Comparison of ENCODE assay signal across 14 cellular contexts in the genomic region with DNA sequence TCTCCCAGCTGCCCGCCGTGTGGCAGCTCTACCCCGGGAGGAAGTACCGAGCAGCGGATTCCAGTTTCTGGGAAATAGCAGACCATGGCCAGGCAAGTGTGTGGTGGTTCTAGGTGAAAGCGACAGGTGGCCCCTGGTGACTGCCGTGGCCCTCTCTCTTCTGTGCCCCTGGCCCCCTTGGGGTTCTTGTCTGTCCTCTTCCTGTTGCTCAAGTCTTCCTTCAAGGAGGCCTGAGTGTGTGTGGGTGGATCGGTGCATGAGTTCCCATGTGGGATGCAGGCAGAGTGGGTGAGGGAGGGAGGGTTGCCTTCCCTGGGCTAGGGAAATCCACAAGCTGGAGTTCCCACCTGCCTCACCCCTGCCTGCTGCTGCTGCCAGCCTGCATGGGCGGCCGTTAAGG. TPM values are rescaled to one million over a fixed set of nuclear protein-coding genes. Genes with fewer than 3 reads are reported as not detected.
A peak's percentile ranks its signal among the peaks of the same experiment; 100 is the strongest.
DNase-seq lines count a peak whose midpoint lies in the region; ATAC-seq and TF ChIP-seq lines count a peak whose summit lies in the region.
"Had no signal": no experiment of that assay in that cellular context is flagged by ENCODE, and none has a peak within 500 bp of the region (broad histone marks: within the 10 kb centered on the region; RNA-seq: fewer than 3 reads in every experiment).

No MANE protein-coding gene starts in this region.

- no peak overlapping the region for H2BK12ac ChIP-seq in neuronal stem cell (ENCODE audit: low read length)

- peak overlapping the region; percentile 71 for H2BK15ac ChIP-seq in neuronal stem cell (ENCODE audit: low read length)

- WGBS in neuronal stem cell (ENCODE audit: extremely low coverage in 2 of 2, insufficient read length in 2 of 2, insufficient replicate concordance in 1 of 2), 2 donors = no CpG with 5 or more reads among the region's 10 CpGs

- H3K27me3 ChIP-seq in BLaER1 treated with 17β-estradiol and CSF1 and Interleukin-3, amounts not matched to agents 10 nM and 100 nM = no peaks in the 10 kb centered on the region; a peak in 1 of 22 replicates
- peaks cover 0 to 4% (median 0%) of the 10 kb centered on the region in 3 experiments for H3K27me3 ChIP-seq in neuronal stem cell (ENCODE audit: control insufficient read depth in 3 of 3, insufficient read depth in 3 of 3, low read depth in 1 of 3, low read length in 3 of 3)
- no peaks in the 10 kb centered on the region for H3K27me3 ChIP-seq in CD8-positive, alpha-beta T cell (ENCODE audit: insufficient read depth, low read length)

- H3K27me3 Mint-ChIP-seq in CD8-positive, alpha-beta T cell (ENCODE audit: low read depth) = peaks cover 22% of the 10 kb centered on the region

- H3K14ac ChIP-seq in neuronal stem cell (ENCODE audit: low read length) = peak overlapping the region; percentile 66

- no peak overlapping the region for H3K23ac ChIP-seq in neuronal stem cell (ENCODE audit: low read depth, low read length, poor library complexity)

- H3K4me2 ChIP-seq in BLaER1 treated with 17β-estradiol and CSF1 and Interleukin-3, amounts not matched to agents 10 nM and 100 nM = peak overlapping the region in 9 of 11 experiments; percentile 33 to 93 (median 85); a peak in 18 of 22 replicates
- no peak overlapping the region for H3K4me2 ChIP-seq in neuronal stem cell (ENCODE audit: insufficient read depth, low read length, poor library complexity, severe bottlenecking)
- H3K4me2 ChIP-seq: A549 had no signal

- no peak for TF ChIP-seq CTCF in CD8-positive, alpha-beta T cell (IDR thresholded peaks at IDR 0.05)

- H3K27ac Mint-ChIP-seq in CD8-positive, alpha-beta T cell = no peak overlapping the region
- H3K27ac Mint-ChIP-seq: CD4-positive, CD25-positive, alpha-beta regulatory T cell; HFFc6 had no signal

- no peaks in the 10 kb centered on the region for H3K9me3 ChIP-seq in BLaER1 treated with 17β-estradiol and CSF1 and Interleukin-3, amounts not matched to agents 10 nM and 100 nM (replicated peaks in 1 of 11)
- no peaks in the 10 kb centered on the region for H3K9me3 ChIP-seq in neuronal stem cell (replicated peaks in 1 of 2; ENCODE audit: control insufficient read depth in 2 of 2, insufficient read depth in 1 of 2, low read depth in 1 of 2, low read length in 2 of 2)
- H3K9me3 ChIP-seq in CD8-positive, alpha-beta T cell (ENCODE audit: low read length) = no peaks in the 10 kb centered on the region
- H3K9me3 ChIP-seq: A549, HAP-1 had no signal

- H3K4me3 Mint-ChIP-seq in CD8-positive, alpha-beta T cell = no peak overlapping the region
- H3K4me3 Mint-ChIP-seq: CD4-positive, CD25-positive, alpha-beta regulatory T cell; HFFc6 had no signal

- H3K36me3 Mint-ChIP-seq in CD8-positive, alpha-beta T cell = no peaks in the 10 kb centered on the region
- H3K36me3 Mint-ChIP-seq: CD4-positive, CD25-positive, alpha-beta regulatory T cell had no signal

- peak overlapping the region; percentile 86 for H2AK5ac ChIP-seq in neuronal stem cell (ENCODE audit: low read depth, low read length)

- H3K4me1 Mint-ChIP-seq in CD8-positive, alpha-beta T cell (ENCODE audit: low read depth) = no peaks in the 10 kb centered on the region
- H3K4me1 Mint-ChIP-seq: CD4-positive, CD25-positive, alpha-beta regulatory T cell had no signal

- peak overlapping the region; percentile 71 for H3K18ac ChIP-seq in neuronal stem cell (ENCODE audit: low read length)

- peak overlapping the region; percentile 49 for H2BK5ac ChIP-seq in neuronal stem cell (ENCODE audit: low read length)

- no peaks in the 10 kb centered on the region for H3K36me3 ChIP-seq in BLaER1 treated with 17β-estradiol and CSF1 and Interleukin-3, amounts not matched to agents 10 nM and 100 nM
- H3K36me3 ChIP-seq in neuronal stem cell (replicated peaks in 1 of 2; ENCODE audit: control insufficient read depth in 2 of 2, insufficient read depth in 2 of 2, low read length in 2 of 2) = no peaks in the 10 kb centered on the region
- no peaks in the 10 kb centered on the region for H3K36me3 ChIP-seq in CD8-positive, alpha-beta T cell (ENCODE audit: insufficient read depth, low read length)
- H3K36me3 ChIP-seq: HAP-1 had no signal

- H4K20me1 ChIP-seq in BLaER1 treated with 17β-estradiol and CSF1 and Interleukin-3, amounts not matched to agents 10 nM and 100 nM = no peaks in the 10 kb centered on the region

- peaks cover 37 to 77% (median 60%) of the 10 kb centered on the region in 10 experiments for H3K4me1 ChIP-seq in BLaER1 treated with 17β-estradiol and CSF1 and Interleukin-3, amounts not matched to agents 10 nM and 100 nM
- H3K4me1 ChIP-seq in neuronal stem cell (ENCODE audit: control insufficient read depth in 2 of 2, insufficient read depth in 1 of 2, low read depth in 1 of 2, low read length in 2 of 2) = peaks cover 0 to 3% of the 10 kb centered on the region in 2 donors
- H3K4me1 ChIP-seq in CD8-positive, alpha-beta T cell (ENCODE audit: insufficient read depth, low read length) = no peaks in the 10 kb centered on the region
- H3K4me1 ChIP-seq: A549, HAP-1 had no signal

- no peaks in the 10 kb centered on the region for H3K9me3 Mint-ChIP-seq in CD8-positive, alpha-beta T cell
- H3K9me3 Mint-ChIP-seq: CD4-positive, CD25-positive, alpha-beta regulatory T cell had no signal

- H2AFZ ChIP-seq in neuronal stem cell (ENCODE audit: low read length) = no peak overlapping the region

- DNase-seq in NCI-H524 treated with DMSO at 0.1 percent for 48 hours (lab: John Stamatoyannopoulos, UW) = peak; percentile 53
- no peak for DNase-seq in neuronal stem cell (ENCODE audit: low spot score)
- DNase-seq in stimulated activated naive CD4-positive, alpha-beta T cell (lab: John Stamatoyannopoulos, UW) = no peak
- no peak for DNase-seq in CD8-positive, alpha-beta T cell
- DNase-seq: CD4-positive, CD25-positive, alpha-beta regulatory T cell; GF-D8; HFFc6 had no signal

- peak overlapping the region in 4 of 11 experiments; percentile 86 to 91 (median 88); a peak in 4 of 22 replicates for H3K27ac ChIP-seq in BLaER1 treated with 17β-estradiol and CSF1 and Interleukin-3, amounts not matched to agents 10 nM and 100 nM
- H3K27ac ChIP-seq in neuronal stem cell (replicated peaks; ENCODE audit: low read length) = no peak overlapping the region
- no peak overlapping the region for H3K27ac ChIP-seq in CD8-positive, alpha-beta T cell (ENCODE audit: low read depth, low read length)
- H3K27ac ChIP-seq: A549, HL-60 had no signal

- H3K9ac ChIP-seq in BLaER1 treated with 17β-estradiol and CSF1 and Interleukin-3, amounts not matched to agents 10 nM and 100 nM = peak overlapping the region in 1 of 11 experiments; percentile 13; a peak in 1 of 22 replicates
- no peak overlapping the region for H3K9ac ChIP-seq in neuronal stem cell (ENCODE audit: low read depth, low read length, poor library complexity)

- intact Hi-C loops in CD8-positive, alpha-beta T cell (cut with DNase I, micrococcal nuclease) = no loop called here

- no peak overlapping the region for H2BK120ac ChIP-seq in neuronal stem cell (ENCODE audit: low read depth, low read length)

- H4K8ac ChIP-seq in neuronal stem cell (ENCODE audit: low read depth, low read length) = no peak overlapping the region

- peaks cover 2% of the 10 kb centered on the region for H3K79me1 ChIP-seq in neuronal stem cell (ENCODE audit: low read depth, low read length)

- ATAC-seq in HG02623 (IDR thresholded peaks at IDR 0.05; ENCODE audit: unreplicated experiment) = no peak
- ATAC-seq in CD8-positive, alpha-beta T cell = no peak
- ATAC-seq: A549 had no signal

- peak overlapping the region; percentile 10 for H3K4ac ChIP-seq in neuronal stem cell (ENCODE audit: low read length)

- CTCF ChIA-PET in CD8-positive, alpha-beta T cell (lab: Charles Lee) = no interaction called here

- POLR2A ChIA-PET in CD8-positive, alpha-beta T cell (lab: Charles Lee) = no interaction called here

- no peak overlapping the region for H3K4me3 ChIP-seq in BLaER1 treated with 17β-estradiol and CSF1 and Interleukin-3, amounts not matched to agents 10 nM and 100 nM
- no peak overlapping the region for H3K4me3 ChIP-seq in neuronal stem cell (ENCODE audit: low read length in 2 of 2)
- no peak overlapping the region for H3K4me3 ChIP-seq in CD8-positive, alpha-beta T cell (ENCODE audit: low read depth, low read length)
- H3K4me3 ChIP-seq: A549, HAP-1 had no signal

- H4K91ac ChIP-seq in neuronal stem cell (ENCODE audit: low read depth, low read length, poor library complexity) = no peak overlapping the region

RNA-seq across cellular contexts. Expression of gene TCL1B, which starts 4.6 kb away (rescaled TPM):
- polyA plus RNA-seq in neuronal stem cell (2013, experiment 1 of 2) = 0.06 TPM
- polyA plus RNA-seq in neuronal stem cell (2013, experiment 2 of 2) = 0.18 TPM
- not detected for total RNA-seq in CD8-positive, alpha-beta T cell
- total RNA-seq: CD4-positive, CD25-positive, alpha-beta regulatory T cell; HFFc6 had no signal
- polyA plus RNA-seq: A549; AG04450; BJ; CD4-positive, CD25-positive, alpha-beta regulatory T cell had no signal

RNA-seq across cellular contexts. Expression of gene TCL1A, which starts 23.1 kb away (rescaled TPM):
- 0.07 TPM for polyA plus RNA-seq in neuronal stem cell (2013, experiment 1 of 2)
- 0.06 TPM for polyA plus RNA-seq in neuronal stem cell (2013, experiment 2 of 2)
- 1 to 10 TPM in 1 of 2 experiments, under 1 TPM in 1; 0.43 to 1.1 TPM for total RNA-seq in CD8-positive, alpha-beta T cell
- total RNA-seq: HFFc6 had no signal
- polyA plus RNA-seq: A549, AG04450, BJ had no signal
